26 cellular contexts compared by ENCODE assay signal in genomic region chr22:44100411-44100810, GRCh38.
"Had no signal": no experiment of that assay in that cellular context is flagged by ENCODE, and none has a peak within 500 bp of the region (broad histone marks: within the 10 kb centered on the region; RNA-seq: fewer than 3 reads in every experiment).

No MANE protein-coding gene starts in this region.

- DNase-seq: activated CD4-positive, alpha-beta T cell treated with anti-CD3 and anti-CD28 coated beads for 4 hours; activated CD8-positive, alpha-beta memory T cell treated with anti-CD3 and anti-CD28 coated beads, Interleukin-2, amount 50 U/mL, for 48 hours; activated CD8-positive, alpha-beta T cell treated with anti-CD3 and anti-CD28 coated beads for 36 hours; activated effector memory CD4-positive, alpha-beta T cell treated with Interleukin-2 at 50 U/mL for 16 hours; activated naive CD4-positive, alpha-beta T cell; activated T-cell treated with anti-CD3 and anti-CD28 coated beads, Interleukin-2, amount 50 U/mL, for 24 hours; body of pancreas; KG1; NCI-H1092 treated with DMSO at 0.1 percent for 48 hours; NCI-H1417 treated with DMSO at 0.1 percent for 48 hours; NCI-H1694; NCI-H2029; NCI-H2107; NCI-H2171 treated with DMSO at 0.1 percent for 48 hours; NCI-H226; NCI-H526; NCI-H774; NK-92 treated with Interleukin-12 subunit alpha and Interleukin-12 subunit beta, amount 100 ng/mL, for 24 hours; Peyer's patch; SJCRH30; SK-N-SH; T-helper 1 cell had no signal

- H3K27ac Mint-ChIP-seq: activated CD8-positive, alpha-beta T cell treated with anti-CD3 and anti-CD28 coated beads for 36 hours; activated naive CD4-positive, alpha-beta T cell treated with anti-CD3 and anti-CD28 coated beads, Interleukin-2, amount 50 U/mL, for 24 hours; activated T-cell treated with anti-CD3 and anti-CD28 coated beads, Interleukin-2, amount 50 U/mL, for 24 hours; activated T-helper 1 cell treated with anti-CD3 and anti-CD28 coated beads, Interleukin-12 subunit alpha, Interleukin-12 subunit beta, Interleukin-2, Interleukin-4 antibody, amounts not matched to agents 30 ng/mL and 10 ng/mL and 1 ng/mL, durations not matched to agents 14 hours and 24 hours and 36 hours had no signal

- H3K4me1 Mint-ChIP-seq: activated naive CD4-positive, alpha-beta T cell treated with anti-CD3 and anti-CD28 coated beads, Interleukin-2, amount 50 U/mL, for 24 hours; central memory CD8-positive, alpha-beta T cell had no signal

- H3K9me3 Mint-ChIP-seq: activated CD8-positive, alpha-beta T cell treated with anti-CD3 and anti-CD28 coated beads for 36 hours; activated naive CD4-positive, alpha-beta T cell treated with anti-CD3 and anti-CD28 coated beads, Interleukin-2, amount 50 U/mL, for 24 hours; activated T-cell treated with anti-CD3 and anti-CD28 coated beads, Interleukin-2, amount 50 U/mL, for 24 hours; activated T-helper 1 cell treated with anti-CD3 and anti-CD28 coated beads, Interleukin-12 subunit alpha, Interleukin-12 subunit beta, Interleukin-2, Interleukin-4 antibody, amounts not matched to agents 30 ng/mL and 10 ng/mL and 1 ng/mL, durations not matched to agents 14 hours and 24 hours and 36 hours; central memory CD8-positive, alpha-beta T cell had no signal

- H3K27me3 Mint-ChIP-seq: activated CD8-positive, alpha-beta T cell treated with anti-CD3 and anti-CD28 coated beads for 36 hours; activated naive CD4-positive, alpha-beta T cell treated with anti-CD3 and anti-CD28 coated beads, Interleukin-2, amount 50 U/mL, for 24 hours; activated T-cell treated with anti-CD3 and anti-CD28 coated beads, Interleukin-2, amount 50 U/mL, for 24 hours; central memory CD8-positive, alpha-beta T cell had no signal

- ATAC-seq: activated CD4-positive, CD25-positive, alpha-beta regulatory T cell treated with anti-CD3 and anti-CD28 coated beads, Interleukin-2, amount 50 U/mL, for 24 hours; activated CD8-positive, alpha-beta T cell treated with anti-CD3 and anti-CD28 coated beads for 36 hours; body of pancreas had no signal

- H3K4me3 Mint-ChIP-seq: activated CD8-positive, alpha-beta T cell treated with anti-CD3 and anti-CD28 coated beads for 36 hours; activated naive CD4-positive, alpha-beta T cell treated with anti-CD3 and anti-CD28 coated beads, Interleukin-2, amount 50 U/mL, for 24 hours; activated T-cell treated with anti-CD3 and anti-CD28 coated beads, Interleukin-2, amount 50 U/mL, for 24 hours; activated T-helper 1 cell treated with anti-CD3 and anti-CD28 coated beads, Interleukin-12 subunit alpha, Interleukin-12 subunit beta, Interleukin-2, Interleukin-4 antibody, amounts not matched to agents 30 ng/mL and 10 ng/mL and 1 ng/mL, durations not matched to agents 14 hours and 24 hours and 36 hours; central memory CD8-positive, alpha-beta T cell had no signal

- H3K36me3 Mint-ChIP-seq: activated naive CD4-positive, alpha-beta T cell treated with anti-CD3 and anti-CD28 coated beads, Interleukin-2, amount 50 U/mL, for 24 hours had no signal
